Comparison of ENCODE assay signal across 11 cellular contexts in genomic region chr7:152486968-152487367, GRCh38.
"Had no signal": no experiment of that assay in that cellular context is flagged by ENCODE, and none has a peak within 500 bp of the region (broad histone marks: within the 10 kb centered on the region; RNA-seq: fewer than 3 reads in every experiment).

No MANE protein-coding gene starts in this region.

- H3K36me3 ChIP-seq: HAP-1 had no signal

- H3K27ac ChIP-seq: GM23248 had no signal

- H3K9ac ChIP-seq: GM23248 had no signal

- H3K9me3 ChIP-seq: HAP-1 had no signal

- FAIRE-seq: H1, H54 had no signal

- DNase-seq: GM23248, GOT3, H7, H9, HCEC 1CT, HFFc6 had no signal

- H3K4me3 ChIP-seq: GM23248, GM23338, HAP-1 had no signal

- H3K4me1 ChIP-seq: HAP-1 had no signal

- H3K4me2 ChIP-seq: GM23338 had no signal

- ATAC-seq: GM23338, HCT116 had no signal

- H2AFZ ChIP-seq: GM23248 had no signal
